ENCODE assay signal across 15 cellular contexts in the genomic region with DNA sequence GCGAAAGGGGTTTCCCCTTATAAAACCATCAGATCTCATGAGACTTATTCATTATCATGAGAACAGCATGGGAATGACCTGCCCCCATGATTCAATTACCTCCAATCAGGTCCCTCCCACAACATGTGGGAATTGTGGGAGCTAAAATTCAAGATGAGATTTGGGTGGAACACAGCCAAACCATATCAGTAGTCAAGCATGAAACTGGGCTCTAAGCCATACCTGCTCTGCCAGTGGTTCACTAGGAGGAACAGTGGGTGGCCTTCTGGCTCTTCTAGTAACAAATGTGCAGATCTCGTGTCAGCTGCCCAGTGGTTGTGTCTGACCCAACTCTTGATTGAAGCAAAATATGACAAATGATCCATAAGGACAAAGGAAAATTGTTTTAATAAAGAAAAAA. TPM values are rescaled to one million over a fixed set of nuclear protein-coding genes. Genes with fewer than 3 reads are reported as not detected.
"Had no signal": no experiment of that assay in that cellular context is flagged by ENCODE, and none has a peak within 500 bp of the region (broad histone marks: within the 10 kb centered on the region; RNA-seq: fewer than 3 reads in every experiment).

No MANE protein-coding gene starts in this region.

RNA-seq across cellular contexts. Expression of a gene that starts 34.9 kb away (rescaled TPM):
- total RNA-seq: activated CD4-positive, alpha-beta T cell treated with anti-CD3 and anti-CD28 coated beads for 36 hours; fibroblast of lung; gastroesophageal sphincter; heart right ventricle; lower leg skin; mucosa of gallbladder; naive thymus-derived CD8-positive, alpha-beta T cell; ovary; pulmonary artery endothelial cell; sciatic nerve; stomach; T-helper 2 cell treated with Interferon-gamma antibody and Interleukin-4, amounts not matched to agents 100 ng/mL and 5 ng/mL, for 36 hours; temporal lobe; upper lobe of left lung had no signal
- polyA plus RNA-seq: adipose tissue; fibroblast of lung; heart right ventricle; naive thymus-derived CD8-positive, alpha-beta T cell; ovary; stomach had no signal
